ENCODE assay signal across 8 cellular contexts in genomic region chr5:181187500-181188213, GRCh38. TPM values are rescaled to one million over a fixed set of nuclear protein-coding genes. Genes with fewer than 3 reads are reported as not detected.
A peak's percentile ranks its signal among the peaks of the same experiment; 100 is the strongest.
DNase-seq lines count a peak whose midpoint lies in the region; ATAC-seq, FAIRE-seq and TF ChIP-seq lines count a peak whose summit lies in the region.

No MANE protein-coding gene starts in this region.

- no peaks in the 10 kb centered on the region for H3K9me3 ChIP-seq in left lung

- H3K27ac Mint-ChIP-seq in central memory CD8-positive, alpha-beta T cell (ENCODE audit: low read depth), result peak overlapping the region; percentile 100

- peaks cover 5 to 48% of the 10 kb centered on the region in 2 donors for H3K4me1 ChIP-seq in left lung

- H3K4me3 ChIP-seq in left lung, result peak overlapping the region; percentile 61 to 85

- H3K4me3 Mint-ChIP-seq in central memory CD8-positive, alpha-beta T cell, result peak overlapping the region; percentile 99

- ATAC-seq in central memory CD8-positive, alpha-beta T cell (replicated peaks; ENCODE audit: extremely low read depth, poor library complexity, severe bottlenecking), result no peak
- peak; percentile 4 for ATAC-seq in left lung

- peaks cover 66% of the 10 kb centered on the region for H3K36me3 Mint-ChIP-seq in central memory CD8-positive, alpha-beta T cell (ENCODE audit: insufficient read depth)

- no peak for FAIRE-seq in RCC 7860 (lab: Jason Lieb, UNC)

- H3K4me1 Mint-ChIP-seq in central memory CD8-positive, alpha-beta T cell, result peaks cover 59% of the 10 kb centered on the region

- H3K27ac ChIP-seq in left lung, result peak overlapping the region in 1 of 2 donors; percentile 68

- peaks cover 0 to 11% of the 10 kb centered on the region in 2 donors for H3K27me3 ChIP-seq in left lung

- DNase-seq in ELF-1 (ENCODE audit: low read depth, low spot score), result peak; percentile 95
- peak; percentile 94 for DNase-seq in RCC 7860 (ENCODE audit: low spot score)
- peak; percentile 43 to 59 for DNase-seq in central memory CD8-positive, alpha-beta T cell (ENCODE audit: low spot score in 2 of 2)
- DNase-seq in left lung, result peak in 1 of 2 donors; percentile 63
- peak; percentile 63 to 78 for DNase-seq in stimulated activated CD4-positive, alpha-beta T cell treated with anti-CD3 and anti-CD28 coated beads, Interleukin-4, amount 100 ng/mL, for 48 hours (ENCODE audit: low read depth in 2 of 2)
- DNase-seq in cerebellar nuclear complex (lab: John Stamatoyannopoulos, UW), result no peak
- DNase-seq in NCI-H2029 (lab: John Stamatoyannopoulos, UW), result no peak
- no peak for DNase-seq in DMS153 (lab: John Stamatoyannopoulos, UW)

- peaks cover 14% of the 10 kb centered on the region for H3K27me3 Mint-ChIP-seq in central memory CD8-positive, alpha-beta T cell

- no peaks in the 10 kb centered on the region for H3K36me3 ChIP-seq in left lung

- TF ChIP-seq CTCF in left lung (IDR thresholded peaks at IDR 0.05), result no peak

- peaks cover 5% of the 10 kb centered on the region for H3K9me3 Mint-ChIP-seq in central memory CD8-positive, alpha-beta T cell

- intact Hi-C loops in left lung (cut with DNase I), result no loop called here

RNA-seq across cellular contexts. Expression of gene TRIM7, which starts 17.3 kb away (rescaled TPM):
- total RNA-seq in left lung, result 1 to 10 TPM; 4.3 to 5.7 TPM

RNA-seq across cellular contexts. Expression of gene TRIM41, which starts 35.4 kb away (rescaled TPM):
- total RNA-seq in left lung, result 10 to 100 TPM; 24.2 to 24.5 TPM

RNA-seq across cellular contexts. Expression of gene OR2V2, which starts 40.3 kb away (rescaled TPM):
- not detected for total RNA-seq in left lung

RNA-seq across cellular contexts. Expression of gene RACK1, which starts 56.0 kb away (rescaled TPM):
- total RNA-seq in left lung, result 1,000 to 10,000 TPM; 1,244 to 1,308 TPM

RNA-seq across cellular contexts. Expression of gene OR2V1, which starts 56.7 kb away (rescaled TPM):
- not detected for total RNA-seq in left lung

Comparison
In these comparisons a context has a peak if more than half of its experiments do, and no peak if none do; other contexts are left out.
1. DNase-seq: peak in ELF-1 (single experiment), RCC 7860 (single experiment), central memory CD8-positive, alpha-beta T cell (2 of 2) and stimulated activated CD4-positive, alpha-beta T cell treated with anti-CD3 and anti-CD28 coated beads, Interleukin-4, amount 100 ng/mL, for 48 hours (2 of 2); none in cerebellar nuclear complex (0 of 2), NCI-H2029 (single experiment) and DMS153 (single experiment).